21 cellular contexts compared by ENCODE assay signal in the genomic region with DNA sequence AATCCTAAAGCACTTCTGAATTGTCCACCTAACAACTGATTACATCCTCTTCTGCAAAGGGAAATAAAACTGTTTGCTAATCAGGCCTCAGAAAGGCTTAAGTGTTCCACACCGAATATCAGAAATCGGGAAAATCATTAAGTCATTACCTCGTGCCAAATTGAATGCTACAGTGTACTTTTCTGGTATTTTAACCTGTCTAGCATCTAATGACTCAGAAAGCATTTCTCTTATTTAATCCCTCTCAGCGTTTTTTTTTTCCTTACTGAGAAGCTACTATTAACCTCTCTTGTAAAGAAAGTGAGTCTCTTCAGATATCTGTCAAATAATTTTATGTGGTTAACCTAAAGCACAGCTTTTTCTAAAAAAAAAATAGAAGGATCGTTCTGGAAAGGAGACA.
"Had no signal": no experiment of that assay in that cellular context is flagged by ENCODE, and none has a peak within 500 bp of the region (broad histone marks: within the 10 kb centered on the region; RNA-seq: fewer than 3 reads in every experiment).

No MANE protein-coding gene starts in this region.

- H3K27me3 ChIP-seq: ascending aorta, neutrophil, sigmoid colon had no signal

- H3K9ac ChIP-seq: parathyroid adenoma had no signal

- H2AFZ ChIP-seq: parathyroid adenoma had no signal

- H3K27me3 Mint-ChIP-seq: activated T-cell treated with anti-CD3 and anti-CD28 coated beads, Interleukin-2, amount 50 U/mL, for 24 hours; effector memory CD8-positive, alpha-beta T cell; naive B cell had no signal

- H3K27ac ChIP-seq: ascending aorta, left ventricle myocardium inferior, neutrophil, parathyroid adenoma, sigmoid colon had no signal

- DNase-seq: activated CD4-positive, alpha-beta T cell treated with anti-CD3 and anti-CD28 coated beads, Interleukin-2, amount 10 ng/mL, durations not matched to agents 24 days and 14 days; activated CD8-positive, alpha-beta T cell treated with anti-CD3 and anti-CD28 coated beads, Interleukin-2, amount 10 ng/mL, durations not matched to agents 7 days and 5 days; activated naive CD4-positive, alpha-beta T cell treated with anti-CD3 and anti-CD28 coated beads, Interleukin-2, amount 10 ng/mL, durations not matched to agents 7 days and 5 days; activated naive CD8-positive, alpha-beta T cell treated with anti-CD3 and anti-CD28 coated beads, Interleukin-2, amount 50 U/mL, for 24 hours; activated T-cell treated with anti-CD3 and anti-CD28 coated beads, Interleukin-2, amount 50 U/mL, for 24 hours; effector memory CD8-positive, alpha-beta T cell; foreskin melanocyte; glutamatergic neuron; hypothalamus; kidney glomerular epithelial cell; left ventricle myocardium inferior; mucosa of descending colon; naive B cell; sigmoid colon; stimulated activated CD4-positive, alpha-beta T cell treated with anti-CD3 and anti-CD28 coated beads, Interleukin-1b, Interleukin-23, amount 100 ng/mL, for 48 hours; stimulated activated CD8-positive, alpha-beta memory T cell treated with anti-CD3 and anti-CD28 coated beads, Interleukin-4, amount 100 ng/mL, for 48 hours; stimulated activated naive CD4-positive, alpha-beta T cell; T1000 had no signal

- H3K36me3 Mint-ChIP-seq: activated naive CD4-positive, alpha-beta T cell treated with anti-CD3 and anti-CD28 coated beads, Interleukin-2, amount 10 ng/mL, durations not matched to agents 7 days and 5 days had no signal

- H3K4me1 ChIP-seq: ascending aorta, parathyroid adenoma had no signal

- H3K9me3 ChIP-seq: ascending aorta had no signal

- H3K4me3 ChIP-seq: mucosa of descending colon, sigmoid colon had no signal

- H3K4me3 Mint-ChIP-seq: activated CD8-positive, alpha-beta T cell treated with anti-CD3 and anti-CD28 coated beads, Interleukin-2, amount 10 ng/mL, durations not matched to agents 7 days and 5 days; activated T-cell treated with anti-CD3 and anti-CD28 coated beads, Interleukin-2, amount 50 U/mL, for 24 hours; naive B cell had no signal

- H3K79me2 ChIP-seq: parathyroid adenoma had no signal

- ATAC-seq: activated CD8-positive, alpha-beta T cell treated with anti-CD3 and anti-CD28 coated beads, Interleukin-2, amount 10 ng/mL, durations not matched to agents 7 days and 5 days; activated naive CD8-positive, alpha-beta T cell treated with anti-CD3 and anti-CD28 coated beads, Interleukin-2, amount 50 U/mL, for 24 hours; effector memory CD8-positive, alpha-beta T cell; mucosa of descending colon had no signal

- H3K27ac Mint-ChIP-seq: activated CD4-positive, alpha-beta T cell treated with anti-CD3 and anti-CD28 coated beads, Interleukin-2, amount 10 ng/mL, durations not matched to agents 24 days and 14 days; activated CD8-positive, alpha-beta T cell treated with anti-CD3 and anti-CD28 coated beads, Interleukin-2, amount 10 ng/mL, durations not matched to agents 7 days and 5 days; activated naive CD4-positive, alpha-beta T cell treated with anti-CD3 and anti-CD28 coated beads, Interleukin-2, amount 10 ng/mL, durations not matched to agents 7 days and 5 days; activated naive CD8-positive, alpha-beta T cell treated with anti-CD3 and anti-CD28 coated beads, Interleukin-2, amount 50 U/mL, for 24 hours; activated T-cell treated with anti-CD3 and anti-CD28 coated beads, Interleukin-2, amount 50 U/mL, for 24 hours had no signal

- H3K36me3 ChIP-seq: ascending aorta, left ventricle myocardium inferior, neutrophil, sigmoid colon had no signal
